ENCODE assay signal across 15 cellular contexts in genomic region chr10:100713049-100713858, GRCh38. TPM values are rescaled to one million over a fixed set of nuclear protein-coding genes. Genes with fewer than 3 reads are reported as not detected.
DNase-seq lines count a peak whose midpoint lies in the region; ATAC-seq and TF ChIP-seq lines count a peak whose summit lies in the region.
"Had no signal": no experiment of that assay in that cellular context is flagged by ENCODE, and none has a peak within 500 bp of the region (broad histone marks: within the 10 kb centered on the region; RNA-seq: fewer than 3 reads in every experiment).

No MANE protein-coding gene starts in this region.

- WGBS in H9 (ENCODE audit: extremely low coverage, insufficient read length, low lambda C conversion rate) = no CpG with 5 or more reads among the region's 37 CpGs

- H3K4me3 Mint-ChIP-seq in H9 (peak overlapping the region; percentile 59 to 79), glutamatergic neuron (ENCODE audit: unreplicated experiment) (peak overlapping the region; percentile 67), neural crest cell (peak overlapping the region; percentile 39)
- no peak overlapping the region for H3K4me3 Mint-ChIP-seq in activated CD8-positive, alpha-beta T cell treated with anti-CD3 and anti-CD28 coated beads, Interleukin-2, amount 10 ng/mL, durations not matched to agents 7 days and 5 days

- peaks cover 72% of the 10 kb centered on the region for H3K27me3 ChIP-seq in H9 (ENCODE audit: insufficient read depth, low read length)

- no peaks in the 10 kb centered on the region for H3K79me2 ChIP-seq in H9 (ENCODE audit: insufficient read depth, low read length)

- POLR2A ChIA-PET in activated CD8-positive, alpha-beta T cell treated with anti-CD3 and anti-CD28 coated beads, Interleukin-2, amount 10 ng/mL, durations not matched to agents 7 days and 5 days (lab: Charles Lee) = no interaction called here

- no peak overlapping the region for H3K56ac ChIP-seq in H9 (ENCODE audit: insufficient read length, low read depth, low read length)

- H3K23ac ChIP-seq in H9 (ENCODE audit: insufficient read length, low read depth, low read length) = no peak overlapping the region

- H3K4me1 Mint-ChIP-seq in H9 (peaks cover 10 to 26% of the 10 kb centered on the region in 2 experiments), glutamatergic neuron (ENCODE audit: low read depth, unreplicated experiment) (peaks cover 13% of the 10 kb centered on the region), neural crest cell (peaks cover 31% of the 10 kb centered on the region)
- peaks cover 3% of the 10 kb centered on the region for H3K4me1 Mint-ChIP-seq in activated CD8-positive, alpha-beta T cell treated with anti-CD3 and anti-CD28 coated beads, Interleukin-2, amount 10 ng/mL, durations not matched to agents 7 days and 5 days (ENCODE audit: low read depth)

- H3K27me3 Mint-ChIP-seq in H9 (ENCODE audit: low read depth) (peaks cover 100% of the 10 kb centered on the region), glutamatergic neuron (ENCODE audit: unreplicated experiment) (peaks cover 44% of the 10 kb centered on the region), neural crest cell (ENCODE audit: low read depth) (peaks cover 99% of the 10 kb centered on the region)
- peaks cover 81% of the 10 kb centered on the region for H3K27me3 Mint-ChIP-seq in activated CD8-positive, alpha-beta T cell treated with anti-CD3 and anti-CD28 coated beads, Interleukin-2, amount 10 ng/mL, durations not matched to agents 7 days and 5 days (ENCODE audit: low read depth)

- H4K20me1 ChIP-seq in H9 (ENCODE audit: control insufficient read depth, insufficient read depth, insufficient read length) = no peaks in the 10 kb centered on the region

- no peak overlapping the region for H2BK12ac ChIP-seq in H9 (ENCODE audit: insufficient read length, low read depth, low read length)

- H3K36me3 Mint-ChIP-seq in H9 (ENCODE audit: insufficient read depth in 1 of 3, low read depth in 3 of 3) (no peaks in the 10 kb centered on the region), glutamatergic neuron (ENCODE audit: unreplicated experiment) (peaks cover 9% of the 10 kb centered on the region), neural crest cell (ENCODE audit: low read depth) (peaks cover 3% of the 10 kb centered on the region)
- no peaks in the 10 kb centered on the region for H3K36me3 Mint-ChIP-seq in activated CD8-positive, alpha-beta T cell treated with anti-CD3 and anti-CD28 coated beads, Interleukin-2, amount 10 ng/mL, durations not matched to agents 7 days and 5 days (ENCODE audit: low read depth)

- no peak for ATAC-seq in activated CD8-positive, alpha-beta T cell treated with anti-CD3 and anti-CD28 coated beads, Interleukin-2, amount 10 ng/mL, durations not matched to agents 7 days and 5 days
- ATAC-seq in left lobe of liver = no peak

- no peak overlapping the region for H2AK5ac ChIP-seq in H9 (ENCODE audit: insufficient read length, low read length)

- H4K91ac ChIP-seq in H9 (ENCODE audit: insufficient read length, low read depth, low read length) = no peak overlapping the region

- peak overlapping the region; percentile 70 for H3K4me2 ChIP-seq in H9 (ENCODE audit: insufficient read depth, insufficient read length, low read length)

- no peak overlapping the region for H3K4ac ChIP-seq in H9 (ENCODE audit: low read depth, low read length)

- H2BK15ac ChIP-seq in H9 (ENCODE audit: low read depth, low read length) = no peak overlapping the region

- H3K14ac ChIP-seq in H9 (ENCODE audit: insufficient read depth, low read length) = no peak overlapping the region

- TF ChIP-seq CTCF in H9 (conservative IDR thresholded peaks at IDR 0.05) (no peak), glutamatergic neuron (IDR thresholded peaks at IDR 0.05; ENCODE audit: partially characterized antibody, unreplicated experiment) (no peak), neural crest cell (conservative IDR thresholded peaks at IDR 0.05) (no peak)

- H4K8ac ChIP-seq in H9 (replicated peaks; ENCODE audit: insufficient read length, low read depth, low read length) = no peak overlapping the region

- H3T11ph ChIP-seq in H9 (ENCODE audit: low read length) = no peak overlapping the region

- H3K27ac Mint-ChIP-seq in H9 (no peak overlapping the region), glutamatergic neuron (ENCODE audit: unreplicated experiment) (no peak overlapping the region), neural crest cell (ENCODE audit: unreplicated experiment) (no peak overlapping the region)
- no peak overlapping the region for H3K27ac Mint-ChIP-seq in activated CD8-positive, alpha-beta T cell treated with anti-CD3 and anti-CD28 coated beads, Interleukin-2, amount 10 ng/mL, durations not matched to agents 7 days and 5 days

- H3K18ac ChIP-seq in H9 (ENCODE audit: insufficient read length, low read depth, low read length) = no peak overlapping the region

- CTCF ChIA-PET in activated CD8-positive, alpha-beta T cell treated with anti-CD3 and anti-CD28 coated beads, Interleukin-2, amount 10 ng/mL, durations not matched to agents 7 days and 5 days (lab: Charles Lee) = interaction anchor here (3.8 kb wide), 1 partner anchor 30 kb away, joined by 15 read pairs; no protein-coding TSS in a partner anchor

- no peak overlapping the region for H2BK5ac ChIP-seq in H9 (ENCODE audit: insufficient read length, low read length)

- H2BK120ac ChIP-seq in H9 (ENCODE audit: low read depth, low read length, poor library complexity, severe bottlenecking) = no peak overlapping the region

- H3K9ac ChIP-seq in H9 (ENCODE audit: extremely low read depth, insufficient read length, low read length) = no peak overlapping the region

- no peaks in the 10 kb centered on the region for H3K9me3 ChIP-seq in H9 (ENCODE audit: control insufficient read depth, low read depth, low read length)
- H3K9me3 ChIP-seq: tibial artery had no signal

- H3K9me3 Mint-ChIP-seq in H9 = peaks cover 3 to 4% of the 10 kb centered on the region in 2 experiments; a peak in 3 of 5 replicates
- H3K9me3 Mint-ChIP-seq in glutamatergic neuron (ENCODE audit: unreplicated experiment) = peaks cover 15% of the 10 kb centered on the region
- no peaks in the 10 kb centered on the region for H3K9me3 Mint-ChIP-seq in neural crest cell
- H3K9me3 Mint-ChIP-seq in activated CD8-positive, alpha-beta T cell treated with anti-CD3 and anti-CD28 coated beads, Interleukin-2, amount 10 ng/mL, durations not matched to agents 7 days and 5 days (ENCODE audit: insufficient read depth) = no peaks in the 10 kb centered on the region

- no peaks in the 10 kb centered on the region for H3K4me1 ChIP-seq in H9 (ENCODE audit: insufficient read depth, low read length)

- no peak overlapping the region for H4K5ac ChIP-seq in H9 (ENCODE audit: insufficient read length, low read depth, low read length)

- H2BK20ac ChIP-seq in H9 (ENCODE audit: low read depth, low read length, poor library complexity, severe bottlenecking) = no peak overlapping the region

- H2AFZ ChIP-seq in H9 (ENCODE audit: low read length) = no peak overlapping the region

- no peak overlapping the region for H3K27ac ChIP-seq in H9 (ENCODE audit: insufficient read length, low read depth, low read length)
- H3K27ac ChIP-seq: tibial artery had no signal

- DNase-seq in Caki2 (ENCODE audit: low read depth) (peak; percentile 51), H9 (no peak), glutamatergic neuron (no peak), neural crest cell (ENCODE audit: low read depth, low spot score) (no peak), GF-D8 (lab: John Stamatoyannopoulos, UW) (no peak), left lobe of liver (ENCODE audit: low spot score) (no peak)
- no peak for DNase-seq in activated CD8-positive, alpha-beta T cell treated with anti-CD3 and anti-CD28 coated beads, Interleukin-2, amount 10 ng/mL, durations not matched to agents 7 days and 5 days
- DNase-seq in stimulated activated naive CD4-positive, alpha-beta T cell (lab: John Stamatoyannopoulos, UW) = no peak
- DNase-seq: Calu3, dermis blood vessel endothelial cell, foreskin fibroblast, retina, tibial artery had no signal

- in situ Hi-C loops in Caki2 (cut with HindIII; ENCODE audit: low pct_unique_long_range_greater_than_20kb, low sequenced_read_pairs) = no loop called here

- no peaks in the 10 kb centered on the region for H3K79me1 ChIP-seq in H9 (ENCODE audit: insufficient read depth, low read depth, low read length, poor library complexity, severe bottlenecking)

- H3K23me2 ChIP-seq in H9 (ENCODE audit: insufficient read length, low read depth, low read length, poor library complexity, severe bottlenecking) = peaks cover 14% of the 10 kb centered on the region

RNA-seq across cellular contexts. Expression of gene PAX2, which starts 32.1 kb away (rescaled TPM):
- not detected in 2 replicates for total RNA-seq in Caki2 (2014; rRNA removed; shearing (Covaris generic); ENCODE audit: low replicate concordance)
- total RNA-seq in H9 (2021) = not detected in 2 replicates
- total RNA-seq in glutamatergic neuron (ENCODE audit: unreplicated experiment) = not detected
- 1.0 and 1.5 TPM in 2 replicates for total RNA-seq in neural crest cell
- total RNA-seq in activated CD8-positive, alpha-beta T cell treated with anti-CD3 and anti-CD28 coated beads, Interleukin-2, amount 10 ng/mL, durations not matched to agents 7 days and 5 days = not detected
- total RNA-seq in left lobe of liver = 0.18 TPM
- total RNA-seq: activated CD8-positive, alpha-beta memory T cell treated with anti-CD3 and anti-CD28 coated beads for 36 hours; Calu3; lung had no signal
